8 cellular contexts compared by ENCODE assay signal in the genomic region with DNA sequence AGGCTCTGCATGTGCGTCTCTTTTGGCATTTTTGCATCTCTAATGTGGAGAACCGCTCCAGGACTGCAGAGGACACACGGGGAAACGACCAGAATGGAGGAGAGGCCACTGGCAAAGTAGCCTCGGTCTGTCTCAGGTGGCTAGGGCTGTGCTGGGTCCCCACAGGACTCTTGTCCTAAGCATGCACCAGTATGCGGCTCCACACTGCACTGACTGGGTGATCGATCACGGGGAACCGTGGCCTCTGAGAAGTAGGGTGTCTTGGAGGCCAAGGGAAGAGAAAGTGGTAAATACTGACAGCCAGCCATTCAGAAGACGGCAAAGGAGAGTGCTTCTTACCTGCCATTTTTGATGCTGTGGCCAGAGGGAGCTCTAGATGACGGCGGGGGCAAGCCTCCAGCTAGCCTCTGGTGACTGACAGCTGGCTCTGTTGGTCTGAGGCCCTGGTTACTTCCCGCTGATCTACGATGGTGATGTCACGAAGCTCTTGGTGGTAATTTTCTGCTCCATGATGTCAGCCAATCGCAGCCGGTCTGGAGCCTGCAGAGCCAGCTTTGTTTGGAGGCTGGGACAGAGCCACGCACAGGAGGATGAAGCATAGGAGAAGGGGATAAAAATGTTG. TPM values are rescaled to one million over a fixed set of nuclear protein-coding genes. Genes with fewer than 3 reads are reported as not detected.
DNase-seq lines count a peak whose midpoint lies in the region; ATAC-seq and TF ChIP-seq lines count a peak whose summit lies in the region.

No MANE protein-coding gene starts in this region.

- H3K27me3 ChIP-seq in prostate gland (replicated peaks; ENCODE audit: insufficient read depth): no peaks in the 10 kb centered on the region
- no peaks in the 10 kb centered on the region for H3K27me3 ChIP-seq in adrenal gland

- intact Hi-C loops in prostate gland (cut with DNase I): no loop called here
- intact Hi-C loops in adrenal gland (cut with DNase I): no loop called here

- peak; percentile 59 for ATAC-seq in GM21717 (IDR thresholded peaks at IDR 0.05; ENCODE audit: unreplicated experiment)

- H3K9me3 ChIP-seq in prostate gland: no peaks in the 10 kb centered on the region
- no peaks in the 10 kb centered on the region for H3K9me3 ChIP-seq in adrenal gland (replicated peaks in 1 of 3)

- TF ChIP-seq POLR2A in erythroblast (IDR thresholded peaks at IDR 0.05; ENCODE audit: low read length): no peak
- TF ChIP-seq POLR2A in prostate gland (IDR thresholded peaks at IDR 0.05): no peak
- no peak for TF ChIP-seq POLR2A in adrenal gland (IDR thresholded peaks at IDR 0.05)

- WGBS in prostate gland: 59% methylated on average over 18 of the region's 18 CpGs
- 73 to 78% (median 76%) methylated on average over 13 to 18 of the region's 18 CpGs for WGBS in adrenal gland, 4 donors

- H3K4me1 ChIP-seq in prostate gland (replicated peaks): no peaks in the 10 kb centered on the region
- no peaks in the 10 kb centered on the region for H3K4me1 ChIP-seq in adrenal gland (replicated peaks in 1 of 2)

- H3K27ac ChIP-seq in prostate gland (no peak overlapping the region), adrenal gland (no peak overlapping the region)

- H3K4me3 ChIP-seq in prostate gland: no peak overlapping the region
- H3K4me3 ChIP-seq in adrenal gland: no peak overlapping the region

- TF ChIP-seq CTCF in prostate gland (IDR thresholded peaks at IDR 0.05) (no peak), adrenal gland (IDR thresholded peaks at IDR 0.05) (no peak)

- peak; percentile 47 for DNase-seq in Daoy (ENCODE audit: low read depth)
- DNase-seq in NCI-H146 treated with DMSO at 0.1 percent for 48 hours (lab: John Stamatoyannopoulos, UW; ENCODE audit: unreplicated experiment): peak; percentile 88
- DNase-seq in erythroblast (lab: John Stamatoyannopoulos, UW): peak; percentile 33 to 51
- DNase-seq in epidermal melanocyte (ENCODE audit: insufficient read length, low spot score): no peak
- no peak for DNase-seq in prostate gland (ENCODE audit: low spot score)
- no peak for DNase-seq in adrenal gland
- no peak for DNase-seq in NCI-H128 (lab: John Stamatoyannopoulos, UW; ENCODE audit: unreplicated experiment)

- H3K36me3 ChIP-seq in prostate gland (no peaks in the 10 kb centered on the region), adrenal gland (replicated peaks in 1 of 2) (no peaks in the 10 kb centered on the region)

RNA-seq across cellular contexts. Expression of a gene that starts 40.4 kb away (rescaled TPM):
- 9.3 and 22.6 TPM in 2 replicates for total RNA-seq in Daoy (2014; rRNA removed; shearing (Covaris generic))
- total RNA-seq in prostate gland (10 to 100 TPM; 28.4 to 88.5 TPM), adrenal gland (100 to 1,000 TPM in 4 of 8 donors, 10 to 100 TPM in 4; 33.7 to 180 (median 93.3) TPM)
- 100 to 1,000 TPM in 2 of 3 donors, 1 to 10 TPM in 1; 3.3 to 294 (median 190) TPM for polyA plus RNA-seq in adrenal gland

Comparison
In these comparisons a context has a peak if more than half of its experiments do, and no peak if none do; other contexts are left out.
1. DNase-seq: peak in Daoy (single experiment), NCI-H146 treated with DMSO at 0.1 percent for 48 hours (single experiment) and erythroblast (2 of 2); none in epidermal melanocyte (single experiment), prostate gland (single experiment), adrenal gland (0 of 7) and NCI-H128 (single experiment).